Comparison of ENCODE assay signal across 8 cellular contexts in genomic region chr12:71746983-71747611, GRCh38.
DNase-seq lines count a peak whose midpoint lies in the region; ATAC-seq and TF ChIP-seq lines count a peak whose summit lies in the region.

No MANE protein-coding gene starts in this region.

- peak; percentile 91 for ATAC-seq in GM18498 (IDR thresholded peaks at IDR 0.05; ENCODE audit: unreplicated experiment)
- peak; percentile 75 for ATAC-seq in HG02763 (IDR thresholded peaks at IDR 0.05; ENCODE audit: unreplicated experiment)

- DNase-seq in AG04449 (ENCODE audit: low read depth, low spot score) (peak; percentile 14), NCI-H1092 treated with DMSO at 0.1 percent for 48 hours (lab: John Stamatoyannopoulos, UW) (peak; percentile 45), T follicular helper cell (ENCODE audit: low read depth) (peak; percentile 26), astrocyte of the spinal cord (ENCODE audit: low read depth, low spot score) (peak; percentile 59), iPS-NIHi11 (ENCODE audit: low spot score) (peak; percentile 49)
- peak; percentile 18 to 21 for DNase-seq in stimulated activated CD4-positive, alpha-beta T cell treated with anti-CD3 and anti-CD28 coated beads, Interleukin-12 subunit alpha, Interleukin-12 subunit beta, amount 100 ng/mL, for 24 hours (ENCODE audit: low read depth in 2 of 2)

- in situ Hi-C loops in astrocyte of the spinal cord (cut with HindIII; ENCODE audit: low sequenced_read_pairs) = no loop called here

- TF ChIP-seq CTCF in AG04449 (IDR thresholded peaks at IDR 0.05; ENCODE audit: insufficient read depth, low read length, missing control alignments) (peak; percentile 67), astrocyte of the spinal cord (IDR thresholded peaks at IDR 0.05; ENCODE audit: low read depth, low read length) (peak; percentile 69)

- H3K4me3 ChIP-seq in AG04449 (ENCODE audit: low read depth, low read length) = no peak overlapping the region
- H3K4me3 ChIP-seq in astrocyte of the spinal cord (ENCODE audit: low read depth, low read length) = no peak overlapping the region

- CTCF ChIA-PET in AG04449 (lab: Yijun Ruan, JAX) = interaction anchor here (0.7 to 8.8 kb wide), 57 partner anchors 9 to 1015 kb away, joined by 3 to 95 read pairs (median 5); partner anchors contain the start of genes THAP2, TMEM19 and ZFC3H1

- POLR2A ChIA-PET in AG04449 (lab: Yijun Ruan, JAX) = interaction anchor here (0.6 to 1.4 kb wide), 4 partner anchors 61 to 182 kb away, joined by 3 to 5 read pairs (median 4); partner anchors contain the start of genes THAP2 and ZFC3H1
